ENCODE assay signal across 30 cellular contexts in genomic region chr10:48790740-48791044, GRCh38.
"Had no signal": no experiment of that assay in that cellular context is flagged by ENCODE, and none has a peak within 500 bp of the region (broad histone marks: within the 10 kb centered on the region; RNA-seq: fewer than 3 reads in every experiment).

No MANE protein-coding gene starts in this region.

- H3K4me3 ChIP-seq: PC-9 had no signal

- ATAC-seq: activated CD8-positive, alpha-beta memory T cell treated with anti-CD3 and anti-CD28 coated beads, Interleukin-2, amount 10 ng/mL, durations not matched to agents 7 days and 5 days; activated T-helper 17 cell treated with anti-CD3 and anti-CD28 coated beads, Interleukin-2, amount 50 U/mL, for 72 hours; Right ventricle myocardium inferior had no signal

- DNase-seq: activated CD4-positive, alpha-beta memory T cell treated with anti-CD3 and anti-CD28 coated beads, Interleukin-2, amount 10 ng/mL, durations not matched to agents 7 days and 5 days; activated CD4-positive, alpha-beta T cell treated with anti-CD3 and anti-CD28 coated beads for 1 hour; activated CD4-positive, alpha-beta T cell treated with anti-CD3 and anti-CD28 coated beads for 48 hours; activated CD4-positive, CD25-positive, alpha-beta regulatory T cell; activated CD8-positive, alpha-beta memory T cell treated with anti-CD3 and anti-CD28 coated beads for 24 hours; activated CD8-positive, alpha-beta memory T cell treated with anti-CD3 and anti-CD28 coated beads, Interleukin-2, amount 50 U/mL, for 48 hours; activated effector memory CD4-positive, alpha-beta T cell treated with anti-CD3 and anti-CD28 coated beads, Interleukin-2, amount 50 U/mL, for 16 hours; activated naive CD4-positive, alpha-beta T cell; activated T-cell treated with anti-CD3 and anti-CD28 coated beads, Interleukin-2, amount 50 U/mL, for 48 hours; anterior cingulate cortex; central memory CD4-positive, alpha-beta T cell; Kasumi-1; KG1; MM.1S; MV-4-11; NCI-H1092; NCI-H1436 treated with DMSO at 0.1 percent for 48 hours; NCI-H1694 treated with DMSO at 0.1 percent for 48 hours; NCI-H2029; NCI-H345; NCI-H524 treated with DMSO at 0.1 percent for 48 hours; PC-9; SIG-M5; T1000; WERI-Rb-1 had no signal

- H3K36me3 ChIP-seq: WERI-Rb-1 had no signal

- H3K36me3 Mint-ChIP-seq: activated CD8-positive, alpha-beta memory T cell treated with anti-CD3 and anti-CD28 coated beads, Interleukin-2, amount 10 ng/mL, durations not matched to agents 7 days and 5 days; activated naive CD4-positive, alpha-beta T cell treated with anti-CD3 and anti-CD28 coated beads, Interleukin-2, amount 50 U/mL, for 24 hours; brain had no signal

- H3K27ac Mint-ChIP-seq: activated CD4-positive, alpha-beta memory T cell treated with anti-CD3 and anti-CD28 coated beads, Interleukin-2, amount 10 ng/mL, durations not matched to agents 7 days and 5 days; activated CD8-positive, alpha-beta memory T cell treated with anti-CD3 and anti-CD28 coated beads, Interleukin-2, amount 10 ng/mL, durations not matched to agents 7 days and 5 days; activated naive CD4-positive, alpha-beta T cell treated with anti-CD3 and anti-CD28 coated beads, Interleukin-2, amount 50 U/mL, for 24 hours; activated T-helper 17 cell treated with anti-CD3 and anti-CD28 coated beads, Interleukin-2, amount 50 U/mL, for 72 hours; brain had no signal

- H3K9me3 Mint-ChIP-seq: activated CD4-positive, alpha-beta memory T cell treated with anti-CD3 and anti-CD28 coated beads, Interleukin-2, amount 10 ng/mL, durations not matched to agents 7 days and 5 days; activated naive CD4-positive, alpha-beta T cell treated with anti-CD3 and anti-CD28 coated beads, Interleukin-2, amount 50 U/mL, for 24 hours; activated T-helper 17 cell treated with anti-CD3 and anti-CD28 coated beads, Interleukin-2, amount 50 U/mL, for 72 hours had no signal

- H3K4me3 Mint-ChIP-seq: activated CD4-positive, alpha-beta memory T cell treated with anti-CD3 and anti-CD28 coated beads, Interleukin-2, amount 10 ng/mL, durations not matched to agents 7 days and 5 days; activated CD8-positive, alpha-beta memory T cell treated with anti-CD3 and anti-CD28 coated beads, Interleukin-2, amount 10 ng/mL, durations not matched to agents 7 days and 5 days; activated naive CD4-positive, alpha-beta T cell treated with anti-CD3 and anti-CD28 coated beads, Interleukin-2, amount 50 U/mL, for 24 hours; activated T-helper 17 cell treated with anti-CD3 and anti-CD28 coated beads, Interleukin-2, amount 50 U/mL, for 72 hours; brain had no signal

- H3K4me1 Mint-ChIP-seq: activated naive CD4-positive, alpha-beta T cell treated with anti-CD3 and anti-CD28 coated beads, Interleukin-2, amount 50 U/mL, for 24 hours; activated T-helper 17 cell treated with anti-CD3 and anti-CD28 coated beads, Interleukin-2, amount 50 U/mL, for 72 hours; brain had no signal
